13 cellular contexts compared by ENCODE assay signal in the genomic region with DNA sequence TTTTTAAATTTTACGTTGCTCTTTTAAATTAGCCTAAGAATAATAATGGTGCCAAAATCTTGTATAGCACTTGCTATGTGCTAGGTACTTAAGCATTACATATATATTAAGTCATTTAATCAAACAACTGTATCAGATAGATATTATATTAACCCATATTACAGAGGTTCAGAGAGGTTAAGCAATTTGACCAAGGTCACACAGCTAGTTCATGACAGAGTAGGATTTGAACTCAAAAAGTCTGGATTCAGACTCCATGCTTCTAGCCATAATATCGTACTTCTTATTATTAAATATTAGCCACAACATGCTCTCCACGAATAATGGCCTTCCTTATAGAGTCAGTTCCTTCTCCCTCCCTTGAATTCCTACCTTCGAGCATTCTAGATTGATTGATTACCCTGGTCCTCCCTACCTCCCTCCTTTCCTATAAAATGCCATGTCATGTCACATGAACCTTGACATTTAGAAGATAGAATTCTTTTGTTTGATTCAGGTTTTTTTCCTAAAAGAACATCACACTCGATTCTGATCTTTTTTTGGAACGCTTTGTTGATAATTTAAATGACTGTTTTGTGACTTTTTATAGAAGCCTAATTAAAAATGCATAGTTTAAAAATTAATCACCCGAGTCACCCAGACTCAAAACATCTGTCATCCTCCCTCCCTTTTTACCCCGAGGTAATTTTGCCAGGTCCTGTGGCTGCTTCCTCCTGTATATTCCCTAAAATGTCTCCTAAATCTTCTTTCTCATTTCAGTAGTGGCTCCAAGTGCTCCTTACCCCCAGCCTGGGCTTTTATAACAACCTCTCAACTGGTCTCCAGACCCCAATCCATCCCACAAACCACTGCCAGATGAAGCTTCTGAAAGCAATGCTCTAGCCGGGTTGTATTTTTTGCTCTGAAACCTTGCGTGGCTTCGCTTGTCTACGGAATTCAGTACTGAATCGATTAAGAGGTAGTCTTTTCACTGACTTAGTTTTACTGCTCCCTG. TPM values are rescaled to one million over a fixed set of nuclear protein-coding genes. Genes with fewer than 3 reads are reported as not detected.
A peak's percentile ranks its signal among the peaks of the same experiment; 100 is the strongest.
DNase-seq lines count a peak whose midpoint lies in the region; ATAC-seq and TF ChIP-seq lines count a peak whose summit lies in the region.
"Had no signal": no experiment of that assay in that cellular context is flagged by ENCODE, and none has a peak within 500 bp of the region (broad histone marks: within the 10 kb centered on the region; RNA-seq: fewer than 3 reads in every experiment).

No MANE protein-coding gene starts in this region.

- H3K4me3 ChIP-seq in OCI-LY7 (ENCODE audit: low read depth, low read length, poor library complexity, severe bottlenecking) (no peak overlapping the region), gastroesophageal sphincter (no peak overlapping the region), sigmoid colon (no peak overlapping the region)

- no peak overlapping the region for H3K4me2 ChIP-seq in OCI-LY7 (ENCODE audit: low read length)

- TF ChIP-seq EP300 in gastroesophageal sphincter (IDR thresholded peaks at IDR 0.05) (no peak), sigmoid colon (IDR thresholded peaks at IDR 0.05) (no peak)

- no peaks in the 10 kb centered on the region for H3K79me2 ChIP-seq in OCI-LY7 (ENCODE audit: insufficient read depth, low read depth, low read length)

- no peaks in the 10 kb centered on the region for H3K9me2 ChIP-seq in OCI-LY7 (ENCODE audit: insufficient read depth, low read length)

- no peaks in the 10 kb centered on the region for H3K36me3 ChIP-seq in OCI-LY7 (ENCODE audit: insufficient read depth, low read length)
- H3K36me3 ChIP-seq in gastroesophageal sphincter, result no peaks in the 10 kb centered on the region
- no peaks in the 10 kb centered on the region for H3K36me3 ChIP-seq in sigmoid colon
- H3K36me3 ChIP-seq: adrenal gland, gastrocnemius medialis had no signal

- TF ChIP-seq CTCF in OCI-LY7 (conservative IDR thresholded peaks at IDR 0.05; ENCODE audit: low read length) (no peak), gastroesophageal sphincter (IDR thresholded peaks at IDR 0.05) (no peak), sigmoid colon (IDR thresholded peaks at IDR 0.05) (no peak)

- no peak overlapping the region for H3K27ac ChIP-seq in OCI-LY7 (ENCODE audit: low read depth, low read length, poor library complexity, severe bottlenecking)
- peak overlapping the region; percentile 3 to 56 (median 47) for H3K27ac ChIP-seq in gastroesophageal sphincter
- peak overlapping the region in 3 of 4 donors; percentile 41 to 55 (median 51) for H3K27ac ChIP-seq in sigmoid colon
- H3K27ac ChIP-seq: gastrocnemius medialis, testis had no signal

- peaks cover 6% of the 10 kb centered on the region for H3K9me3 ChIP-seq in OCI-LY7 (ENCODE audit: low read length)
- H3K9me3 ChIP-seq in gastroesophageal sphincter, result peaks cover 0 to 9% (median 0%) of the 10 kb centered on the region in 3 donors
- no peaks in the 10 kb centered on the region for H3K9me3 ChIP-seq in sigmoid colon
- H3K9me3 ChIP-seq: adrenal gland, gastrocnemius medialis, testis had no signal

- ATAC-seq in gastroesophageal sphincter, result no peak

- intact Hi-C loops in OCI-LY7 (cut with micrococcal nuclease; ENCODE audit: unreplicated experiment) (no loop called here), sigmoid colon (cut with DNase I) (loop anchor here (5.0 to 10.0 kb wide), 3 partner anchors 113 to 230 kb away; no protein-coding TSS in a partner anchor)

- peak overlapping the region; percentile 97; the same call in 1 of the 2 replicates for H2AFZ ChIP-seq in OCI-LY7 (ENCODE audit: low read length)

- no peaks in the 10 kb centered on the region for H4K20me1 ChIP-seq in OCI-LY7 (ENCODE audit: insufficient read depth, low read length)

- POLR2A ChIA-PET in OCI-LY7 (lab: Charles Lee), result no interaction called here

- TF ChIP-seq POLR2A in gastroesophageal sphincter (IDR thresholded peaks at IDR 0.05) (no peak), sigmoid colon (IDR thresholded peaks at IDR 0.05) (no peak)

- CTCF ChIA-PET in OCI-LY7 (lab: Charles Lee; ENCODE audit: unreplicated experiment), result no interaction called here

- peak; percentile 37 for DNase-seq in ELR (ENCODE audit: low read depth)
- DNase-seq in OCI-LY7 (ENCODE audit: low spot score), result no peak
- no peak for DNase-seq in sigmoid colon
- no peak for DNase-seq in mesenteric fat pad (ENCODE audit: low spot score)
- DNase-seq in activated CD4-positive, alpha-beta T cell treated with anti-CD3 and anti-CD28 coated beads for 48 hours, result no peak
- no peak for DNase-seq in SHP77 (lab: John Stamatoyannopoulos, UW)
- DNase-seq: activated CD4-positive, alpha-beta T cell treated with anti-CD3 and anti-CD28 coated beads for 4 hours; activated T-cell treated with anti-CD3 and anti-CD28 coated beads, Interleukin-2, amount 50 U/mL, for 4 hours; gastrocnemius medialis; OCI-M1; testis had no signal

- H3K27me3 ChIP-seq in gastroesophageal sphincter, result no peaks in the 10 kb centered on the region
- no peaks in the 10 kb centered on the region for H3K27me3 ChIP-seq in sigmoid colon
- H3K27me3 ChIP-seq: gastrocnemius medialis, testis had no signal

- 30 to 50% methylated on average over 10 to 13 of the region's 13 CpGs for WGBS in gastroesophageal sphincter (ENCODE audit: low coverage in 1 of 2), 2 donors
- WGBS in sigmoid colon, 2 donors, result 73 to 75% methylated on average over 13 of the region's 13 CpGs

- no TSS peak for BruUV-seq in OCI-LY7 (replicated peaks; lab: Mats Ljungman, UMichigan)

- peaks cover 6% of the 10 kb centered on the region for H3K4me1 ChIP-seq in OCI-LY7 (ENCODE audit: insufficient read depth, low read length, poor library complexity, severe bottlenecking)
- peaks cover 0 to 26% (median 2%) of the 10 kb centered on the region in 3 donors for H3K4me1 ChIP-seq in gastroesophageal sphincter
- H3K4me1 ChIP-seq in sigmoid colon, result peaks cover 0 to 30% (median 12%) of the 10 kb centered on the region in 4 donors
- H3K4me1 ChIP-seq: testis had no signal

RNA-seq across cellular contexts. Expression of a gene that starts 8.5 kb away (rescaled TPM):
- 65.2 and 74.1 TPM in 2 replicates for total RNA-seq in OCI-LY7 (2014; rRNA removed; shearing (Covaris generic))
- total RNA-seq in OCI-LY7 (2022) (93.6 and 106 TPM in 2 replicates), gastroesophageal sphincter (10 to 100 TPM; 73.1 to 97.4 (median 79.5) TPM), sigmoid colon (10 to 100 TPM; 60.6 to 71.7 (median 66.4) TPM), mesenteric fat pad (64.1 TPM)
- polyA plus RNA-seq in sigmoid colon, result 10 to 100 TPM; 49.2 to 61.9 (median 56.9) TPM
